In genomic region chr13:53121879-53122278, GRCh38 we compare ENCODE assay signal across 17 cellular contexts.
"Had no signal": no experiment of that assay in that cellular context is flagged by ENCODE, and none has a peak within 500 bp of the region (broad histone marks: within the 10 kb centered on the region; RNA-seq: fewer than 3 reads in every experiment).

No MANE protein-coding gene starts in this region.

- H3K27me3 ChIP-seq: dorsolateral prefrontal cortex, ovary, transverse colon had no signal

- H3K27ac ChIP-seq: dorsolateral prefrontal cortex, lower lobe of right lung, ovary, psoas muscle, skin epidermis, thoracic aorta, transverse colon had no signal

- H3K4me1 ChIP-seq: lower lobe of right lung, psoas muscle, transverse colon had no signal

- H3K4me3 ChIP-seq: dorsolateral prefrontal cortex, lower lobe of right lung, ovary, psoas muscle, skin epidermis, thoracic aorta, transverse colon had no signal

- DNase-seq: dorsolateral prefrontal cortex; effector CD4-positive, alpha-beta T cell; hypothalamus; left ventricle myocardium superior; lower lobe of right lung; naive thymus-derived CD8-positive, alpha-beta T cell; nucleus accumbens; ovary; posterior cingulate gyrus; psoas muscle; right cardiac atrium; stimulated activated CD4-positive, alpha-beta T cell treated with anti-CD3 and anti-CD28 coated beads, Interleukin-15, amount 100 ng/mL, for 24 hours; stimulated activated CD4-positive, alpha-beta T cell treated with anti-CD3 and anti-CD28 coated beads, Interleukin-2, amount 100 ng/mL, for 48 hours; stimulated activated naive B cell treated with anti-CD40 and anti-IgM and Interleukin-4, amounts not matched to agents 10 μg/mL and 1 μg/mL and 100 μg/mL, for 72 hours; transverse colon had no signal

- H3K36me3 ChIP-seq: lower lobe of right lung, ovary, thoracic aorta, transverse colon had no signal

- ATAC-seq: left ventricle myocardium superior; lower lobe of right lung; naive thymus-derived CD8-positive, alpha-beta T cell; psoas muscle; right cardiac atrium; stimulated activated naive B cell treated with anti-CD40 and anti-IgM and Interleukin-4, amounts not matched to agents 10 μg/mL and 1 μg/mL and 100 μg/mL, for 72 hours had no signal

- H3K9me3 ChIP-seq: lower lobe of right lung, psoas muscle, thoracic aorta had no signal
